ENCODE assay signal across 9 cellular contexts in genomic region chr4:42995343-42995944, GRCh38.
DNase-seq lines count a peak whose midpoint lies in the region; ATAC-seq, FAIRE-seq and TF ChIP-seq lines count a peak whose summit lies in the region.
"Had no signal": no experiment of that assay in that cellular context is flagged by ENCODE, and none has a peak within 500 bp of the region (broad histone marks: within the 10 kb centered on the region; RNA-seq: fewer than 3 reads in every experiment).

No MANE protein-coding gene starts in this region.

- H3K36me3 ChIP-seq in endothelial cell of umbilical vein (ENCODE audit: control insufficient read depth in 2 of 2, extremely low read depth in 1 of 2, insufficient read depth in 2 of 2, low read length in 2 of 2), result no peaks in the 10 kb centered on the region

- no peaks in the 10 kb centered on the region for H3K9me3 ChIP-seq in endothelial cell of umbilical vein (replicated peaks; ENCODE audit: control insufficient read depth, insufficient read depth, low read length)

- H3K9ac ChIP-seq in endothelial cell of umbilical vein (replicated peaks; ENCODE audit: extremely low read depth, insufficient read depth, low read length), result no peak overlapping the region

- BruUV-seq in endothelial cell of umbilical vein (replicated peaks; lab: Mats Ljungman, UMichigan), result no TSS peak

- H3K27ac ChIP-seq in endothelial cell of umbilical vein (ENCODE audit: insufficient read depth, low read depth, low read length), result no peak overlapping the region

- FAIRE-seq in endothelial cell of umbilical vein (lab: Jason Lieb, UNC), result no peak

- DNase-seq in CD14-positive monocyte (ENCODE audit: low spot score), result no peak
- peak; percentile 79 for DNase-seq in NCI-H82 (lab: John Stamatoyannopoulos, UW)
- DNase-seq in endothelial cell of umbilical vein (ENCODE audit: low read depth, low spot score), result peak; percentile 2
- DNase-seq in progenitor cell of endocrine pancreas (ENCODE audit: low spot score, unreplicated experiment), result no peak
- DNase-seq in NCI-H1048 (lab: John Stamatoyannopoulos, UW), result no peak
- no peak for DNase-seq in posterior vena cava (ENCODE audit: low spot score)

- H3K4me1 Mint-ChIP-seq in CD14-positive monocyte (no peaks in the 10 kb centered on the region), progenitor cell of endocrine pancreas (ENCODE audit: low read depth) (peaks cover 9% of the 10 kb centered on the region)
- H3K4me1 Mint-ChIP-seq: memory B cell had no signal

- TF ChIP-seq POLR2A in endothelial cell of umbilical vein (IDR thresholded peaks at IDR 0.05; ENCODE audit: low read depth, low read length), result no peak

- H3K9me3 Mint-ChIP-seq in CD14-positive monocyte (peaks cover 0 to 2% (median 0%) of the 10 kb centered on the region in 7 donors), progenitor cell of endocrine pancreas (ENCODE audit: low read depth) (peaks cover 10% of the 10 kb centered on the region)
- H3K9me3 Mint-ChIP-seq: memory B cell had no signal

- TF ChIP-seq CTCF in CD14-positive monocyte (IDR thresholded peaks at IDR 0.05), result peak; percentile 15
- TF ChIP-seq CTCF in endothelial cell of umbilical vein (IDR thresholded peaks at IDR 0.05; ENCODE audit: extremely low read depth in 1 of 2, insufficient read depth in 1 of 2, low read depth in 1 of 2, low read length in 2 of 2), result peak; percentile 17 to 26
- peak; percentile 85 for TF ChIP-seq CTCF in progenitor cell of endocrine pancreas (IDR thresholded peaks at IDR 0.05; ENCODE audit: unreplicated experiment)

- peaks cover 0 to 5% (median 0%) of the 10 kb centered on the region in 3 donors for H3K27me3 Mint-ChIP-seq in CD14-positive monocyte (ENCODE audit: low read depth in 3 of 3)
- no peaks in the 10 kb centered on the region for H3K27me3 Mint-ChIP-seq in progenitor cell of endocrine pancreas

- no peaks in the 10 kb centered on the region for H3K27me3 ChIP-seq in endothelial cell of umbilical vein (ENCODE audit: control insufficient read depth in 2 of 2, insufficient read depth in 2 of 2, low read length in 2 of 2)

- no peaks in the 10 kb centered on the region for H3K9me1 ChIP-seq in endothelial cell of umbilical vein (replicated peaks; ENCODE audit: control insufficient read depth, extremely low read depth, insufficient read depth, low read length)

- H3K4me3 ChIP-seq in endothelial cell of umbilical vein (replicated peaks in 1 of 3; ENCODE audit: insufficient read depth in 1 of 3, low read depth in 1 of 3, low read length in 3 of 3), result no peak overlapping the region

- H2AFZ ChIP-seq in endothelial cell of umbilical vein (ENCODE audit: low read depth, low read length), result no peak overlapping the region

- no peaks in the 10 kb centered on the region for H3K79me2 ChIP-seq in endothelial cell of umbilical vein (ENCODE audit: control insufficient read depth, insufficient read depth, low read length)

- no peak overlapping the region for H3K4me3 Mint-ChIP-seq in CD14-positive monocyte
- no peak overlapping the region for H3K4me3 Mint-ChIP-seq in progenitor cell of endocrine pancreas (ENCODE audit: low read depth)
- H3K4me3 Mint-ChIP-seq: memory B cell had no signal

- H3K4me1 ChIP-seq in endothelial cell of umbilical vein (ENCODE audit: control insufficient read depth, extremely low read depth, insufficient read depth, low read length), result no peaks in the 10 kb centered on the region

- no peaks in the 10 kb centered on the region for H3K36me3 Mint-ChIP-seq in CD14-positive monocyte
- no peaks in the 10 kb centered on the region for H3K36me3 Mint-ChIP-seq in progenitor cell of endocrine pancreas (ENCODE audit: insufficient read depth)
- H3K36me3 Mint-ChIP-seq: memory B cell had no signal

- H3K27ac Mint-ChIP-seq in CD14-positive monocyte (no peak overlapping the region), progenitor cell of endocrine pancreas (no peak overlapping the region)
- H3K27ac Mint-ChIP-seq: memory B cell had no signal

- no peak overlapping the region for H3K4me2 ChIP-seq in endothelial cell of umbilical vein (ENCODE audit: insufficient read depth, low read length)

- ATAC-seq in GM18873 (IDR thresholded peaks at IDR 0.05; ENCODE audit: low FRiP score, unreplicated experiment), result peak; percentile 66
- peak; percentile 79 for ATAC-seq in HG03139 (IDR thresholded peaks at IDR 0.05; ENCODE audit: unreplicated experiment)

- POLR2A ChIA-PET in endothelial cell of umbilical vein (lab: Charles Lee), result no interaction called here

- dilution Hi-C loops in endothelial cell of umbilical vein (cut with MboI; ENCODE audit: extremely low pct_ligation_motif_present, low sequenced_read_pairs), result no loop called here

- CTCF ChIA-PET in endothelial cell of umbilical vein (lab: Charles Lee), result interaction anchor here (1.0 to 2.1 kb wide), 2 partner anchors 1430 to 1634 kb away, joined by 4 to 21 read pairs; no protein-coding TSS in a partner anchor

- intact Hi-C loops in CD14-positive monocyte (cut with micrococcal nuclease) (no loop called here), endothelial cell of umbilical vein (cut with micrococcal nuclease) (loop anchor here (1.0 to 5.0 kb wide), 2 partner anchors 1432 to 1634 kb away; no protein-coding TSS in a partner anchor), posterior vena cava (cut with DNase I) (no loop called here)

- H4K20me1 ChIP-seq in endothelial cell of umbilical vein (replicated peaks; ENCODE audit: control insufficient read depth, extremely low read depth, insufficient read depth, low read length), result no peaks in the 10 kb centered on the region

TF ChIP-seq in endothelial cell of umbilical vein, 7 proteins besides CTCF, POLR2A, EP300 and RAD21:
- TF ChIP-seq GATA2 (IDR thresholded peaks at IDR 0.05; ENCODE audit: insufficient read depth, insufficient read length, low read depth, low read length) (no peak), EZH2 (IDR thresholded peaks at IDR 0.05; ENCODE audit: borderline replicate concordance, low read depth, low read length, severe bottlenecking) (no peak), MAX (IDR thresholded peaks at IDR 0.05; ENCODE audit: insufficient read depth, insufficient read length) (no peak), FOS (IDR thresholded peaks at IDR 0.05; ENCODE audit: borderline replicate concordance, insufficient read depth, low read length) (no peak), MYC (IDR thresholded peaks at IDR 0.05; ENCODE audit: low read depth, low read length) (no peak), POLR2AphosphoS5 (IDR thresholded peaks at IDR 0.05; ENCODE audit: insufficient read depth, low read depth, low read length) (no peak), JUN (IDR thresholded peaks at IDR 0.05; ENCODE audit: borderline replicate concordance, insufficient read depth, insufficient read length, low read depth) (no peak)

Comparison
In these comparisons a context has a peak if more than half of its experiments do, and no peak if none do; other contexts are left out.
1. DNase-seq: peak in NCI-H82 (single experiment) and endothelial cell of umbilical vein (single experiment); none in CD14-positive monocyte (single experiment), progenitor cell of endocrine pancreas (single experiment), NCI-H1048 (single experiment) and posterior vena cava (single experiment).
2. CTCF ChIP-seq: peak in every context shown above with its lines; median percentile 85 in progenitor cell of endocrine pancreas; 22 in endothelial cell of umbilical vein; 15 in CD14-positive monocyte.